8 cellular contexts compared by ENCODE assay signal in the genomic region with DNA sequence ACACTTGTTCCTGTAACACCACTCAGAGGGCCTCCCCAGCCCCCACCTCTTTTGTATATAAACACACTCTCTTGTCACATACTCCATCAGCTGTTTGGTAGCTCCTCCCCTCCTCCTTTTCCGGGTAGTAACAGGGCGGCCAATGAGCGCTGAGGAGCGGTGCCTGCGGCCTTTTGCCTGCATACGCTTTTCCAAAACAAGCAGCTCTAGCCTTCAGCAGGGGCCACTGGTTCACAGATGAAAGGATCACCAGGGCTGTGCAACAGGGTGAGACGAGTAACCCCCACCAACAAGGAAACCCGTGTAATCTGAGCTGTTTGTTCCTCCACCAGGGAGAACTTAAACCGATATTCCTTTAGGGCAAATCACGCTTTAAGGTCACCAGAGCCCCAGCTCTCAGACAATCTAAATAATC. TPM values are rescaled to one million over a fixed set of nuclear protein-coding genes. Genes with fewer than 3 reads are reported as not detected.
DNase-seq lines count a peak whose midpoint lies in the region; TF ChIP-seq lines count a peak whose summit lies in the region.

No MANE protein-coding gene starts in this region.

- POLR2A ChIA-PET in HEK293T (lab: Yijun Ruan, JAX), result interaction anchor here (1.1 kb wide), 1 partner anchor 337 kb away, joined by 3 read pairs; the partner anchor contains the start of gene NRF1

- in situ Hi-C loops in astrocyte of the cerebellum (cut with HindIII; ENCODE audit: low sequenced_read_pairs), result loop anchor here (5.0 kb wide), 1 partner anchor 87 kb away; no protein-coding TSS in a partner anchor

- peak overlapping the region; percentile 93 for H3K4me3 ChIP-seq in astrocyte of the cerebellum (ENCODE audit: low read depth, low read length)

- TF ChIP-seq CTCF in astrocyte of the cerebellum (IDR thresholded peaks at IDR 0.05; ENCODE audit: low read depth, low read length, missing control alignments), result no peak

- CTCF ChIA-PET in HEK293T (lab: Yijun Ruan, JAX), result no interaction called here

- DNase-seq in GM03348 (ENCODE audit: low spot score) (peak; percentile 88), HEK293T (ENCODE audit: extremely low spot score) (peak; percentile 82), NCI-H1092 treated with DMSO at 0.1 percent for 48 hours (lab: John Stamatoyannopoulos, UW) (peak; percentile 96), T-helper 22 cell (ENCODE audit: low read depth) (peak; percentile 72), astrocyte of the cerebellum (ENCODE audit: low read depth) (peak; percentile 84), hippocampal formation (lab: John Stamatoyannopoulos, UW) (peak; percentile 87 to 91), renal cortical epithelial cell (ENCODE audit: low read depth) (peak; percentile 98)
- DNase-seq in NK-92 treated with Interleukin-12 subunit alpha and Interleukin-12 subunit beta, amount 100 ng/mL, for 24 hours (lab: John Stamatoyannopoulos, UW), result no peak

TF ChIP-seq in HEK293T, 16 proteins besides CTCF, POLR2A, EP300 and RAD21:
- TF ChIP-seq BHLHE40 (IDR thresholded peaks at IDR 0.05; ENCODE audit: borderline replicate concordance) (no peak), SP1 (IDR thresholded peaks at IDR 0.05) (no peak), FOXM1 (IDR thresholded peaks at IDR 0.05; ENCODE audit: borderline replicate concordance) (no peak), ELF4 (IDR thresholded peaks at IDR 0.05) (peak; percentile 63), HDGF (IDR thresholded peaks at IDR 0.05; ENCODE audit: borderline replicate concordance) (no peak), FOXK2 (IDR thresholded peaks at IDR 0.05) (peak; percentile 86; the same call in 1 of the 2 replicates), L3MBTL2 (conservative IDR thresholded peaks at IDR 0.05) (no peak), NFRKB (IDR thresholded peaks at IDR 0.05) (no peak), PKNOX1 (IDR thresholded peaks at IDR 0.05) (no peak; the same call in 1 of the 2 replicates)

RNA-seq across cellular contexts. Expression of gene UBE2H, which starts 3.9 kb away (rescaled TPM):
- total RNA-seq in renal cortical epithelial cell, result 126 and 201 TPM in 2 replicates
